ENCODE assay signal across 5 cellular contexts in the genomic region with DNA sequence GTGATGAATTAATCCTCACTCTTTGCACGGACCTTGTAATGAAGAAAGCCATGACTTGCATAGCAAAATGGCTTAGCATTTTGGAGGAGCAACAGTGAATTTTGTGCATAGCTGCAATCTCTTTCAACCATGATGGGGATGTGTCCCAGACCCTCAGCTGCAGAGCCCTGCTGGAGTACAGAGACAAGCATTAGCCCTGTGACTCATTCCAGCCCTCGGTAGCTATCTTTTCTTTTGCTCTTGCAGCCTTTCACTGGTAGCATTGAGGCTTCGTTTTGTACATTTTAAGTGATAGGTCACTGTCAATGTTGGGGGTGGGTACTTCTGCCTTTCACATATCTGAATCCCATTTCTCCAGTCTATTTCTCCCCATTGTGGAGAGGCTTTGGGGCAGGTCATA.
"Had no signal": no experiment of that assay in that cellular context is flagged by ENCODE, and none has a peak within 500 bp of the region (broad histone marks: within the 10 kb centered on the region; RNA-seq: fewer than 3 reads in every experiment).

No MANE protein-coding gene starts in this region.

- DNase-seq: GM23248, GOT3, H7, HFFc6, KG1 had no signal
